Comparison of ENCODE assay signal across 9 cellular contexts in genomic region chr3:77348244-77348855, GRCh38.
DNase-seq lines count a peak whose midpoint lies in the region; ATAC-seq and TF ChIP-seq lines count a peak whose summit lies in the region.
"Had no signal": no experiment of that assay in that cellular context is flagged by ENCODE, and none has a peak within 500 bp of the region (broad histone marks: within the 10 kb centered on the region; RNA-seq: fewer than 3 reads in every experiment).

No MANE protein-coding gene starts in this region.

- H3K4me1 Mint-ChIP-seq in Calu3 (ENCODE audit: low read depth, unreplicated experiment) = peaks cover 12% of the 10 kb centered on the region
- H3K4me1 Mint-ChIP-seq in CD4-positive, alpha-beta T cell (ENCODE audit: low read depth) = no peaks in the 10 kb centered on the region

- 32 to 37% (median 36%) methylated on average over 6 of the region's 6 CpGs for WGBS in adrenal gland, 4 donors

- intact Hi-C loops in Calu3 (cut with micrococcal nuclease; ENCODE audit: unreplicated experiment) = loop anchor here (5.0 to 10.0 kb wide), 3 partner anchors 159 to 1296 kb away; no protein-coding TSS in a partner anchor
- intact Hi-C loops in adrenal gland (cut with DNase I) = no loop called here
- intact Hi-C loops in CD4-positive, alpha-beta T cell (cut with DNase I, micrococcal nuclease) = no loop called here

- H3K4me3 ChIP-seq in adrenal gland (no peak overlapping the region), kidney epithelial cell (ENCODE audit: low read depth, low read length) (no peak overlapping the region), SJCRH30 (no peak overlapping the region)

- no peaks in the 10 kb centered on the region for H3K27me3 Mint-ChIP-seq in Calu3 (ENCODE audit: unreplicated experiment)
- H3K27me3 Mint-ChIP-seq in CD4-positive, alpha-beta T cell = no peaks in the 10 kb centered on the region

- POLR2A ChIA-PET in CD4-positive, alpha-beta T cell (lab: Charles Lee) = no interaction called here

- H3K27ac ChIP-seq in adrenal gland (no peak overlapping the region), SJCRH30 (no peak overlapping the region)
- no peak overlapping the region for H3K27ac ChIP-seq in CD4-positive, alpha-beta T cell (ENCODE audit: low read depth, low read length)

- H3K4me3 Mint-ChIP-seq in Calu3 (ENCODE audit: low read depth, unreplicated experiment) = no peak overlapping the region
- no peak overlapping the region for H3K4me3 Mint-ChIP-seq in CD4-positive, alpha-beta T cell

- peak; percentile 24 for DNase-seq in Calu3
- DNase-seq in HT-29 (ENCODE audit: low spot score) = peak; percentile 30
- peak; percentile 51 to 79 (median 73) for DNase-seq in adrenal gland
- DNase-seq in kidney epithelial cell (ENCODE audit: low read depth) = no peak
- DNase-seq in SHP77 (lab: John Stamatoyannopoulos, UW) = no peak
- no peak for DNase-seq in CD4-positive, alpha-beta T cell
- no peak for DNase-seq in SJCRH30
- DNase-seq: NCI-H345 had no signal

- CTCF ChIA-PET in Calu3 (lab: Charles Lee) = no interaction called here
- CTCF ChIA-PET in CD4-positive, alpha-beta T cell (lab: Charles Lee) = no interaction called here

- no peak for TF ChIP-seq POLR2A in adrenal gland (IDR thresholded peaks at IDR 0.05)

- no peaks in the 10 kb centered on the region for H3K36me3 Mint-ChIP-seq in Calu3 (ENCODE audit: insufficient read depth, unreplicated experiment)
- H3K36me3 Mint-ChIP-seq in CD4-positive, alpha-beta T cell (ENCODE audit: low read depth) = no peaks in the 10 kb centered on the region

- ATAC-seq in HG02678 (IDR thresholded peaks at IDR 0.05; ENCODE audit: unreplicated experiment) = no peak
- ATAC-seq in CD4-positive, alpha-beta T cell (ENCODE audit: poor library complexity) = no peak

- H3K9me3 ChIP-seq in adrenal gland (replicated peaks in 1 of 3) = no peaks in the 10 kb centered on the region
- no peaks in the 10 kb centered on the region for H3K9me3 ChIP-seq in CD4-positive, alpha-beta T cell (ENCODE audit: control insufficient read depth, low read length)
- H3K9me3 ChIP-seq in SJCRH30 (replicated peaks) = no peaks in the 10 kb centered on the region

- no peak overlapping the region for H3K27ac Mint-ChIP-seq in Calu3 (ENCODE audit: unreplicated experiment)
- H3K27ac Mint-ChIP-seq in CD4-positive, alpha-beta T cell = no peak overlapping the region

- H3K36me3 ChIP-seq in adrenal gland (replicated peaks in 1 of 2) = no peaks in the 10 kb centered on the region
- no peaks in the 10 kb centered on the region for H3K36me3 ChIP-seq in kidney epithelial cell (ENCODE audit: control insufficient read depth, insufficient read depth, low read length)
- H3K36me3 ChIP-seq in SJCRH30 = no peaks in the 10 kb centered on the region

- no peaks in the 10 kb centered on the region for H3K9me3 Mint-ChIP-seq in Calu3 (ENCODE audit: low read depth, unreplicated experiment)
- peaks cover 19% of the 10 kb centered on the region for H3K9me3 Mint-ChIP-seq in CD4-positive, alpha-beta T cell

- H3K27me3 ChIP-seq in adrenal gland = no peaks in the 10 kb centered on the region
- H3K27me3 ChIP-seq in kidney epithelial cell (ENCODE audit: control insufficient read depth, insufficient read depth, low read length) = no peaks in the 10 kb centered on the region
- no peaks in the 10 kb centered on the region for H3K27me3 ChIP-seq in CD4-positive, alpha-beta T cell (ENCODE audit: control insufficient read depth, insufficient read depth, low read length)
- no peaks in the 10 kb centered on the region for H3K27me3 ChIP-seq in SJCRH30

- H3K4me1 ChIP-seq in adrenal gland (replicated peaks in 1 of 2) (no peaks in the 10 kb centered on the region), SJCRH30 (no peaks in the 10 kb centered on the region)

- TF ChIP-seq CTCF in Calu3 (IDR thresholded peaks at IDR 0.05; ENCODE audit: unreplicated experiment) (peak; percentile 18), adrenal gland (IDR thresholded peaks at IDR 0.05) (peak; percentile 32 to 54 (median 50)), kidney epithelial cell (IDR thresholded peaks at IDR 0.05; ENCODE audit: insufficient read depth, low read length, poor library complexity, severe bottlenecking) (peak; percentile 33)
- no peak for TF ChIP-seq CTCF in CD4-positive, alpha-beta T cell (IDR thresholded peaks at IDR 0.05)

- no TSS peak for BruUV-seq in Calu3 (replicated peaks; lab: Mats Ljungman, UMichigan)

Comparison
In these comparisons a context has a peak if more than half of its experiments do, and no peak if none do; other contexts are left out.
1. DNase-seq: peak in Calu3 (single experiment), HT-29 (single experiment) and adrenal gland (7 of 7); none in kidney epithelial cell (single experiment), SHP77 (0 of 2), CD4-positive, alpha-beta T cell (0 of 10) and SJCRH30 (0 of 2).